11 cellular contexts compared by ENCODE assay signal in genomic region chr22:30453731-30454510, GRCh38. TPM values are rescaled to one million over a fixed set of nuclear protein-coding genes. Genes with fewer than 3 reads are reported as not detected.
A peak's percentile ranks its signal among the peaks of the same experiment; 100 is the strongest.
DNase-seq lines count a peak whose midpoint lies in the region; ATAC-seq lines count a peak whose summit lies in the region.
"Had no signal": no experiment of that assay in that cellular context is flagged by ENCODE, and none has a peak within 500 bp of the region (broad histone marks: within the 10 kb centered on the region; RNA-seq: fewer than 3 reads in every experiment).

No MANE protein-coding gene starts in this region.

- H3K4me1 Mint-ChIP-seq in activated CD4-positive, alpha-beta T cell treated with anti-CD3 and anti-CD28 coated beads, Interleukin-2, amount 10 ng/mL, durations not matched to agents 7 days and 5 days, result peaks cover under 1% of the 10 kb centered on the region
- no peaks in the 10 kb centered on the region for H3K4me1 Mint-ChIP-seq in stimulated activated effector memory CD8-positive, alpha-beta T cell treated with anti-CD3 and anti-CD28 coated beads, Interleukin-12 subunit alpha, Interleukin-12 subunit beta, amount 100 ng/mL, for 72 hours
- H3K4me1 Mint-ChIP-seq: CD4-positive, CD25-positive, alpha-beta regulatory T cell; naive thymus-derived CD8-positive, alpha-beta T cell had no signal

- no peaks in the 10 kb centered on the region for H3K36me3 Mint-ChIP-seq in activated CD4-positive, alpha-beta T cell treated with anti-CD3 and anti-CD28 coated beads, Interleukin-2, amount 10 ng/mL, durations not matched to agents 7 days and 5 days (ENCODE audit: low read depth)
- no peaks in the 10 kb centered on the region for H3K36me3 Mint-ChIP-seq in stimulated activated effector memory CD8-positive, alpha-beta T cell treated with anti-CD3 and anti-CD28 coated beads, Interleukin-12 subunit alpha, Interleukin-12 subunit beta, amount 100 ng/mL, for 72 hours
- H3K36me3 Mint-ChIP-seq: CD4-positive, CD25-positive, alpha-beta regulatory T cell; naive thymus-derived CD8-positive, alpha-beta T cell had no signal

- no peak overlapping the region for H3K4me3 ChIP-seq in adipocyte (ENCODE audit: low read length)
- H3K4me3 ChIP-seq: SJSA1 had no signal

- no peaks in the 10 kb centered on the region for H3K36me3 ChIP-seq in adipocyte (ENCODE audit: control insufficient read depth, insufficient read depth, low read length, severe bottlenecking)
- H3K36me3 ChIP-seq: SJSA1 had no signal

- peak overlapping the region; percentile 16 for H3K27ac Mint-ChIP-seq in activated CD4-positive, alpha-beta T cell treated with anti-CD3 and anti-CD28 coated beads, Interleukin-2, amount 10 ng/mL, durations not matched to agents 7 days and 5 days
- H3K27ac Mint-ChIP-seq in stimulated activated effector memory CD8-positive, alpha-beta T cell treated with anti-CD3 and anti-CD28 coated beads, Interleukin-12 subunit alpha, Interleukin-12 subunit beta, amount 100 ng/mL, for 72 hours, result no peak overlapping the region
- H3K27ac Mint-ChIP-seq: CD4-positive, CD25-positive, alpha-beta regulatory T cell had no signal

- H3K27me3 ChIP-seq in adipocyte (replicated peaks; ENCODE audit: control insufficient read depth, insufficient read depth, low read length), result peaks cover 8% of the 10 kb centered on the region

- CTCF ChIA-PET in activated CD4-positive, alpha-beta T cell treated with anti-CD3 and anti-CD28 coated beads, Interleukin-2, amount 10 ng/mL, durations not matched to agents 7 days and 5 days (lab: Charles Lee), result interaction anchor here (1.4 kb wide), 1 partner anchor 9 kb away, joined by 3 read pairs; no protein-coding TSS in a partner anchor

- peak; percentile 52 for ATAC-seq in stimulated activated effector memory CD8-positive, alpha-beta T cell treated with anti-CD3 and anti-CD28 coated beads, Interleukin-12 subunit alpha, Interleukin-12 subunit beta, amount 100 ng/mL, for 72 hours
- no peak for ATAC-seq in sciatic nerve
- no peak for ATAC-seq in GM19328 (IDR thresholded peaks at IDR 0.05; ENCODE audit: unreplicated experiment)

- peaks cover 4% of the 10 kb centered on the region for H3K27me3 Mint-ChIP-seq in activated CD4-positive, alpha-beta T cell treated with anti-CD3 and anti-CD28 coated beads, Interleukin-2, amount 10 ng/mL, durations not matched to agents 7 days and 5 days

- no peaks in the 10 kb centered on the region for H3K9me3 ChIP-seq in adipocyte (ENCODE audit: control insufficient read depth, low read length)
- H3K9me3 ChIP-seq: SJSA1 had no signal

- peaks cover 10% of the 10 kb centered on the region for H3K4me1 ChIP-seq in adipocyte (ENCODE audit: control insufficient read depth, insufficient read depth, low read length)
- H3K4me1 ChIP-seq: SJSA1 had no signal

- no peak overlapping the region for H3K4me3 Mint-ChIP-seq in activated CD4-positive, alpha-beta T cell treated with anti-CD3 and anti-CD28 coated beads, Interleukin-2, amount 10 ng/mL, durations not matched to agents 7 days and 5 days
- H3K4me3 Mint-ChIP-seq in stimulated activated effector memory CD8-positive, alpha-beta T cell treated with anti-CD3 and anti-CD28 coated beads, Interleukin-12 subunit alpha, Interleukin-12 subunit beta, amount 100 ng/mL, for 72 hours, result no peak overlapping the region
- H3K4me3 Mint-ChIP-seq: CD4-positive, CD25-positive, alpha-beta regulatory T cell; naive thymus-derived CD8-positive, alpha-beta T cell had no signal

- no peak overlapping the region for H3K9ac ChIP-seq in adipocyte (ENCODE audit: low read length)

- H3K9me3 Mint-ChIP-seq in activated CD4-positive, alpha-beta T cell treated with anti-CD3 and anti-CD28 coated beads, Interleukin-2, amount 10 ng/mL, durations not matched to agents 7 days and 5 days, result no peaks in the 10 kb centered on the region
- H3K9me3 Mint-ChIP-seq in stimulated activated effector memory CD8-positive, alpha-beta T cell treated with anti-CD3 and anti-CD28 coated beads, Interleukin-12 subunit alpha, Interleukin-12 subunit beta, amount 100 ng/mL, for 72 hours, result no peaks in the 10 kb centered on the region
- H3K9me3 Mint-ChIP-seq: naive thymus-derived CD8-positive, alpha-beta T cell had no signal

- POLR2A ChIA-PET in activated CD4-positive, alpha-beta T cell treated with anti-CD3 and anti-CD28 coated beads, Interleukin-2, amount 10 ng/mL, durations not matched to agents 7 days and 5 days (lab: Charles Lee), result no interaction called here

- DNase-seq in activated CD4-positive, alpha-beta T cell treated with anti-CD3 and anti-CD28 coated beads, Interleukin-2, amount 10 ng/mL, durations not matched to agents 7 days and 5 days, result peak; percentile 42
- DNase-seq in activated CD4-positive, alpha-beta T cell treated with anti-CD3 and anti-CD28 coated beads for 1 hour, result no peak
- DNase-seq in NCI-H1092 (lab: John Stamatoyannopoulos, UW), result peak; percentile 44
- DNase-seq in adipocyte (ENCODE audit: low read depth), result peak; percentile 36
- no peak for DNase-seq in stimulated activated effector memory CD8-positive, alpha-beta T cell treated with anti-CD3 and anti-CD28 coated beads, Interleukin-12 subunit alpha, Interleukin-12 subunit beta, amount 100 ng/mL, for 72 hours (ENCODE audit: low spot score in 2 of 2)
- no peak for DNase-seq in sciatic nerve (ENCODE audit: low spot score)
- DNase-seq in medulla oblongata (ENCODE audit: extremely low spot score), result no peak

- intact Hi-C loops in sciatic nerve (cut with DNase I), result no loop called here

RNA-seq across cellular contexts. Expression of gene SEC14L3, which starts 17.9 kb away (rescaled TPM):
- not detected for total RNA-seq in activated CD4-positive, alpha-beta T cell treated with anti-CD3 and anti-CD28 coated beads, Interleukin-2, amount 10 ng/mL, durations not matched to agents 7 days and 5 days
- not detected for total RNA-seq in sciatic nerve
- total RNA-seq: CD4-positive, CD25-positive, alpha-beta regulatory T cell; naive thymus-derived CD8-positive, alpha-beta T cell; SJSA1 had no signal

RNA-seq across cellular contexts. Expression of gene MTFP1, which starts 28.4 kb away (rescaled TPM):
- 10 to 100 TPM; 34.5 to 40.0 TPM for total RNA-seq in activated CD4-positive, alpha-beta T cell treated with anti-CD3 and anti-CD28 coated beads, Interleukin-2, amount 10 ng/mL, durations not matched to agents 7 days and 5 days
- 3.6 TPM for total RNA-seq in sciatic nerve

RNA-seq across cellular contexts. Expression of gene SEC14L4, which starts 51.6 kb away (rescaled TPM):
- total RNA-seq in activated CD4-positive, alpha-beta T cell treated with anti-CD3 and anti-CD28 coated beads, Interleukin-2, amount 10 ng/mL, durations not matched to agents 7 days and 5 days, result not detected
- total RNA-seq in sciatic nerve, result 0.62 TPM
- total RNA-seq: CD4-positive, CD25-positive, alpha-beta regulatory T cell; naive thymus-derived CD8-positive, alpha-beta T cell; SJSA1 had no signal

RNA-seq across cellular contexts. Expression of gene SEC14L2, which starts 57.1 kb away (rescaled TPM):
- total RNA-seq in activated CD4-positive, alpha-beta T cell treated with anti-CD3 and anti-CD28 coated beads, Interleukin-2, amount 10 ng/mL, durations not matched to agents 7 days and 5 days, result 10 to 100 TPM in 1 of 2 experiments, 1 to 10 TPM in 1; 7.6 to 10.5 TPM
- total RNA-seq in sciatic nerve, result 20.8 TPM

Comparison
In these comparisons a context has a peak if more than half of its experiments do, and no peak if none do; other contexts are left out.
1. DNase-seq: peak in activated CD4-positive, alpha-beta T cell treated with anti-CD3 and anti-CD28 coated beads, Interleukin-2, amount 10 ng/mL, durations not matched to agents 7 days and 5 days (single experiment), NCI-H1092 (single experiment) and adipocyte (single experiment); none in activated CD4-positive, alpha-beta T cell treated with anti-CD3 and anti-CD28 coated beads for 1 hour (single experiment), stimulated activated effector memory CD8-positive, alpha-beta T cell treated with anti-CD3 and anti-CD28 coated beads, Interleukin-12 subunit alpha, Interleukin-12 subunit beta, amount 100 ng/mL, for 72 hours (0 of 2), sciatic nerve (single experiment) and medulla oblongata (single experiment).